ENCODE assay signal across 18 cellular contexts in the genomic region with DNA sequence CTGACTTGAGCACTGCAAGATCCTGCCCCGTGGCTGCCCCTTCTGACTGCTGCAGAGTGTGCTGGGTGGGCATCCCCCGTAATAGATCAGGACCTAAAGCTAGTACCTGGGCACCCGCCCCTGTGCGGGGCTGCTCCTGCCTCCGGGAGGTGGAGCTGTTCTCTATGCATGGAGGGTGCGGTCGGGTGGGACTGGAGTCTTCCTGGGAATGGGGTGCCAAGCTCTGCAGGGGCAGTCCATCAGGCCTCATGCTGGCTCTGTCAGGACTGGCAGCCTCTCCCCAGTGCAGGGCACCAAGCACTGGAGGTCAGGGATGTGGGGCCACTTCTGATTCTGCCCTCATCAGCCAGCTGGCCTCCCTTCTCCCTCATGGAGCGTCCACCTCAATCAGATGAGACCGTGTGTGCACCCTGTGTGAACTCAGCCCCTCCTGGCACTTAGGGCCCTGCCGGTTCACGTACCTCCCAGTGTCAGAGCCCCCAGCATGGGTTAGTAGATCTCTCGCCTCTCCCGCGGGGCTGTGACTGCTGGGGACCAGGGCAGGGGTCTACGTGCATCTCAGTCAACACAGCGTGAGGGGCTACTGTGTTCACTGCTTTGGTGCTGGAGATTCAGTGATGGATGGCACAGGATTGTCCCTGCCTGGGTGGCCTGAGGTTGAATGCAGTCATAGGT. TPM values are rescaled to one million over a fixed set of nuclear protein-coding genes. Genes with fewer than 3 reads are reported as not detected.
"Had no signal": no experiment of that assay in that cellular context is flagged by ENCODE, and none has a peak within 500 bp of the region (broad histone marks: within the 10 kb centered on the region; RNA-seq: fewer than 3 reads in every experiment).

No MANE protein-coding gene starts in this region.

- H3K27me3 ChIP-seq: transverse colon had no signal

- H2AFZ ChIP-seq: parathyroid adenoma had no signal

- H3K79me2 ChIP-seq: parathyroid adenoma had no signal

- H3K4me2 ChIP-seq: SK-N-SH had no signal

- DNase-seq: activated CD4-positive, alpha-beta T cell treated with anti-CD3 and anti-CD28 coated beads for 1 hour; activated CD4-positive, alpha-beta T cell treated with anti-CD3 and anti-CD28 coated beads, Interleukin-2, amount 50 U/mL, for 48 hours; activated naive CD4-positive, alpha-beta T cell treated with anti-CD3 and anti-CD28 coated beads, Interleukin-2, amount 50 U/mL, for 16 hours; glutamatergic neuron; SK-N-SH; stimulated activated CD4-positive, alpha-beta T cell treated with anti-CD3 and anti-CD28 coated beads, Interleukin-15, amount 100 ng/mL, for 24 hours; stimulated activated CD4-positive, alpha-beta T cell treated with anti-CD3 and anti-CD28 coated beads, Interleukin-4, amount 100 ng/mL, for 1 hour; stimulated activated naive CD4-positive, alpha-beta T cell; T-helper 1 cell; T1000; transverse colon had no signal

- H3K9ac ChIP-seq: parathyroid adenoma, SK-N-SH had no signal

- H3K4me3 ChIP-seq: cardiac muscle cell, esophagus muscularis mucosa, transverse colon had no signal

- H3K4me1 ChIP-seq: esophagus muscularis mucosa, parathyroid adenoma, transverse colon had no signal

- H3K27ac Mint-ChIP-seq: activated T-helper 2 cell treated with anti-CD3 and anti-CD28 coated beads, Interferon-gamma antibody, Interleukin-2, Interleukin-4, amounts not matched to agents 10 μg/mL and 5 μg/mL and 100 μg/mL, durations not matched to agents 14 hours and 24 hours and 36 hours had no signal

- H3K9me3 ChIP-seq: esophagus muscularis mucosa, SK-N-SH, transverse colon had no signal

- FAIRE-seq: colon had no signal

- H3K9me3 Mint-ChIP-seq: activated T-helper 2 cell treated with anti-CD3 and anti-CD28 coated beads, Interferon-gamma antibody, Interleukin-2, Interleukin-4, amounts not matched to agents 10 μg/mL and 5 μg/mL and 100 μg/mL, durations not matched to agents 14 hours and 24 hours and 36 hours had no signal

- H3K36me3 ChIP-seq: cardiac muscle cell, esophagus muscularis mucosa, transverse colon had no signal

- H3K27ac ChIP-seq: cardiac muscle cell, esophagus muscularis mucosa, parathyroid adenoma, transverse colon had no signal

RNA-seq across cellular contexts. Expression of a gene that starts 30.7 kb away (rescaled TPM):
- total RNA-seq: activated T-helper 2 cell treated with anti-CD3 and anti-CD28 coated beads, Interferon-gamma antibody, Interleukin-2, Interleukin-4, amounts not matched to agents 10 μg/mL and 5 μg/mL and 100 μg/mL, durations not matched to agents 14 hours and 24 hours and 36 hours; esophagus muscularis mucosa; renal cortical epithelial cell; subcutaneous adipose tissue; transverse colon had no signal
- polyA plus RNA-seq: cardiac muscle cell had no signal
